Comparison of ENCODE assay signal across 8 cellular contexts in genomic region chr1:155856975-155857930, GRCh38.
DNase-seq lines count a peak whose midpoint lies in the region; ATAC-seq and TF ChIP-seq lines count a peak whose summit lies in the region.

A gene with protein sequence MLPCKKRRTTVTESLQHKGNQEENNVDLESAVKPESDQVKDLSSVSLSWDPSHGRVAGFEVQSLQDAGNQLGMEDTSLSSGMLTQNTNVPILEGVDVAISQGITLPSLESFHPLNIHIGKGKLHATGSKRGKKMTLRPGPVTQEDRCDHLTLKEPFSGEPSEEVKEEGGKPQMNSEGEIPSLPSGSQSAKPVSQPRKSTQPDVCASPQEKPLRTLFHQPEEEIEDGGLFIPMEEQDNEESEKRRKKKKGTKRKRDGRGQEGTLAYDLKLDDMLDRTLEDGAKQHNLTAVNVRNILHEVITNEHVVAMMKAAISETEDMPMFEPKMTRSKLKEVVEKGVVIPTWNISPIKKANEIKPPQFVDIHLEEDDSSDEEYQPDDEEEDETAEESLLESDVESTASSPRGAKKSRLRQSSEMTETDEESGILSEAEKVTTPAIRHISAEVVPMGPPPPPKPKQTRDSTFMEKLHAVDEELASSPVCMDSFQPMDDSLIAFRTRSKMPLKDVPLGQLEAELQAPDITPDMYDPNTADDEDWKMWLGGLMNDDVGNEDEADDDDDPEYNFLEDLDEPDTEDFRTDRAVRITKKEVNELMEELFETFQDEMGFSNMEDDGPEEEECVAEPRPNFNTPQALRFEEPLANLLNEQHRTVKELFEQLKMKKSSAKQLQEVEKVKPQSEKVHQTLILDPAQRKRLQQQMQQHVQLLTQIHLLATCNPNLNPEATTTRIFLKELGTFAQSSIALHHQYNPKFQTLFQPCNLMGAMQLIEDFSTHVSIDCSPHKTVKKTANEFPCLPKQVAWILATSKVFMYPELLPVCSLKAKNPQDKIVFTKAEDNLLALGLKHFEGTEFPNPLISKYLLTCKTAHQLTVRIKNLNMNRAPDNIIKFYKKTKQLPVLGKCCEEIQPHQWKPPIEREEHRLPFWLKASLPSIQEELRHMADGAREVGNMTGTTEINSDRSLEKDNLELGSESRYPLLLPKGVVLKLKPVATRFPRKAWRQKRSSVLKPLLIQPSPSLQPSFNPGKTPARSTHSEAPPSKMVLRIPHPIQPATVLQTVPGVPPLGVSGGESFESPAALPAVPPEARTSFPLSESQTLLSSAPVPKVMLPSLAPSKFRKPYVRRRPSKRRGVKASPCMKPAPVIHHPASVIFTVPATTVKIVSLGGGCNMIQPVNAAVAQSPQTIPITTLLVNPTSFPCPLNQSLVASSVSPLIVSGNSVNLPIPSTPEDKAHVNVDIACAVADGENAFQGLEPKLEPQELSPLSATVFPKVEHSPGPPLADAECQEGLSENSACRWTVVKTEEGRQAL (N-terminal part only) (minus strand): TSS chr1:155857214. CDS start chr1:155853780, 3,434 bp downstream.

- no peak for TF ChIP-seq CTCF in AG04449 (IDR thresholded peaks at IDR 0.05; ENCODE audit: insufficient read depth, low read length, missing control alignments)

- CTCF ChIA-PET in AG04449 (lab: Yijun Ruan, JAX): interaction anchor here (0.9 to 1.0 kb wide), 3 partner anchors 9 to 27 kb away, joined by 3 read pairs; no protein-coding TSS in a partner anchor

- POLR2A ChIA-PET in AG04449 (lab: Yijun Ruan, JAX): interaction anchor here (0.9 kb wide), 1 partner anchor 53 kb away, joined by 6 read pairs; the partner anchor contains the start of gene RIT1

- TF ChIP-seq POLR2A in GM18951 (IDR thresholded peaks at IDR 0.05; ENCODE audit: extremely low read depth, insufficient read depth, insufficient read length): peak; percentile 90

- peak within 1 kb of the TSS; percentile 99 for H3K4me3 ChIP-seq in AG04449 (ENCODE audit: low read depth, low read length)

- in situ Hi-C loops in GM18951 (cut with MboI; ENCODE audit: low sequenced_read_pairs, unreplicated experiment): no loop called here

- peak; percentile 59 for ATAC-seq in HG03354 (IDR thresholded peaks at IDR 0.05; ENCODE audit: poor library complexity, severe bottlenecking, unreplicated experiment)

- DNase-seq in AG04449 (ENCODE audit: low read depth, low spot score) (peak; percentile 38), NCI-H510A (lab: John Stamatoyannopoulos, UW) (peak; percentile 94), cerebellar cortex (ENCODE audit: low spot score) (peak; percentile 96), iris pigment epithelial cell (ENCODE audit: low read depth) (peak; percentile 93)
- DNase-seq in activated CD4-positive, CD25-positive, alpha-beta regulatory T cell treated with anti-CD3 and anti-CD28 coated beads, Interleukin-2, amount 50 U/mL, for 72 hours: peak; percentile 84
- peak; percentile 78 to 83 for DNase-seq in stimulated activated CD4-positive, alpha-beta T cell treated with anti-CD3 and anti-CD28 coated beads, Interleukin-12 subunit alpha, Interleukin-12 subunit beta, amount 100 ng/mL, for 24 hours (ENCODE audit: low read depth in 2 of 2)

Comparison
In these comparisons a context has a peak if more than half of its experiments do, and no peak if none do; other contexts are left out.
1. Peak in every context shown above with its lines: DNase-seq, ATAC-seq and H3K4me3 ChIP-seq.
2. DNase-seq: peak in every context shown above with its lines; median percentile 96 in cerebellar cortex; 94 in NCI-H510A; 93 in iris pigment epithelial cell; 84 in activated CD4-positive, CD25-positive, alpha-beta regulatory T cell treated with anti-CD3 and anti-CD28 coated beads, Interleukin-2, amount 50 U/mL, for 72 hours; 80 in stimulated activated CD4-positive, alpha-beta T cell treated with anti-CD3 and anti-CD28 coated beads, Interleukin-12 subunit alpha, Interleukin-12 subunit beta, amount 100 ng/mL, for 24 hours; 38 in AG04449.